25 cellular contexts compared by ENCODE assay signal in the genomic region with DNA sequence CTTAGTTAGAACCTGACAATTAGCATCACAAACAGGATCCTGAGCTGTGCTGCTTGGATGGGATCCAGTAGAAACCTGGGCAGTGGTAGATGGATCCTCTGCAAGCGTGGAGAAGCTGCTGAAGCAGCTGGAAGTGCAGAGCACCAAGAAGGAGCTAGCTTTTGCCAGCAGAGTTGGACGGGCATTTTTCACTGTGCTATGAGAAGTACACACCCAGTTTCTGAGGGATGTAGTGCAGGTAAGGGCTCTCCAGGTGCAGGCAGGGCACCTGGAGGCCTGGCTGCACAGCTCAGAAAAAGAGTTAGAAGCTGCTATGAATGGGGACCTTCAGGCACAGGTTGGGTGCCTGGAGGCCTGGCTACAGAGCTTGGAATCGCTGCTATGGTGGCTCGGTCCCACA.
"Had no signal": no experiment of that assay in that cellular context is flagged by ENCODE, and none has a peak within 500 bp of the region (broad histone marks: within the 10 kb centered on the region; RNA-seq: fewer than 3 reads in every experiment).

No MANE protein-coding gene starts in this region.

- H3K36me3 Mint-ChIP-seq: immature natural killer cell; naive B cell; natural killer cell; stimulated activated naive B cell treated with anti-CD40 and anti-IgM and Interleukin-4, amounts not matched to agents 10 μg/mL and 1 μg/mL and 100 μg/mL, for 72 hours had no signal

- H3K4me1 Mint-ChIP-seq: immature natural killer cell; mesothelial cell of epicardium; naive B cell; natural killer cell; nephron progenitor cell; neural progenitor cell; stimulated activated naive B cell treated with anti-CD40 and anti-IgM and Interleukin-4, amounts not matched to agents 10 μg/mL and 1 μg/mL and 100 μg/mL, for 72 hours had no signal

- H2AFZ ChIP-seq: neural progenitor cell, parathyroid adenoma had no signal

- H3K79me2 ChIP-seq: parathyroid adenoma had no signal

- H3K9ac ChIP-seq: neural progenitor cell, parathyroid adenoma had no signal

- ATAC-seq: left cardiac atrium; stimulated activated naive B cell treated with anti-CD40 and anti-IgM and Interleukin-4, amounts not matched to agents 10 μg/mL and 1 μg/mL and 100 μg/mL, for 72 hours; stimulated activated naive CD8-positive, alpha-beta T cell treated with anti-CD3 and anti-CD28 coated beads, Interleukin-15, Interleukin-2, amounts not matched to agents 100 U/mL and 50 U/mL, for 24 hours had no signal

- H3K4me2 ChIP-seq: neural progenitor cell had no signal

- H3K4me1 ChIP-seq: neural progenitor cell, parathyroid adenoma, right atrium auricular region, right lobe of liver, suprapubic skin, tibial artery, uterus had no signal

- H3K36me3 ChIP-seq: neural progenitor cell, neutrophil, right atrium auricular region, right lobe of liver, suprapubic skin, thoracic aorta, tibial artery, uterus had no signal

- DNase-seq: hypothalamus; immature natural killer cell; kidney glomerular epithelial cell; left cardiac atrium; natural killer cell; occipital lobe; stimulated activated CD4-positive, alpha-beta T cell treated with anti-CD3 and anti-CD28 coated beads, Interleukin-12 subunit alpha, Interleukin-12 subunit beta, amount 100 ng/mL, for 4 hours; stimulated activated CD4-positive, alpha-beta T cell treated with anti-CD3 and anti-CD28 coated beads, Interleukin-15, amount 100 ng/mL, for 24 hours; stimulated activated CD4-positive, alpha-beta T cell treated with anti-CD3 and anti-CD28 coated beads, Interleukin-4, amount 100 ng/mL, for 1 hour; stimulated activated naive B cell treated with anti-CD40 and anti-IgM and Interleukin-4, amounts not matched to agents 10 μg/mL and 1 μg/mL and 100 μg/mL, for 72 hours; stimulated activated naive CD8-positive, alpha-beta T cell treated with anti-CD3 and anti-CD28 coated beads, Interleukin-15, Interleukin-2, amounts not matched to agents 100 U/mL and 50 U/mL, for 24 hours; tibial artery; uterus had no signal

- H3K27ac Mint-ChIP-seq: immature natural killer cell; mesothelial cell of epicardium; natural killer cell; nephron progenitor cell; neural progenitor cell; stimulated activated naive B cell treated with anti-CD40 and anti-IgM and Interleukin-4, amounts not matched to agents 10 μg/mL and 1 μg/mL and 100 μg/mL, for 72 hours had no signal

- H3K9me3 ChIP-seq: neutrophil, right atrium auricular region, right lobe of liver, suprapubic skin, thoracic aorta, uterus had no signal

- H3K4me3 ChIP-seq: lung, neural progenitor cell, right atrium auricular region, right lobe of liver, skin epidermis, suprapubic skin, thoracic aorta, tibial artery, uterus had no signal

- H3K27me3 ChIP-seq: neural progenitor cell, neutrophil, right atrium auricular region, right lobe of liver, suprapubic skin, tibial artery, uterus had no signal

- H3K27me3 Mint-ChIP-seq: naive B cell; stimulated activated naive B cell treated with anti-CD40 and anti-IgM and Interleukin-4, amounts not matched to agents 10 μg/mL and 1 μg/mL and 100 μg/mL, for 72 hours had no signal

- H3K27ac ChIP-seq: neural progenitor cell, neutrophil, parathyroid adenoma, right atrium auricular region, right lobe of liver, skin epidermis, suprapubic skin, thoracic aorta, tibial artery, uterus had no signal

- H3K4me3 Mint-ChIP-seq: immature natural killer cell; mesothelial cell of epicardium; naive B cell; natural killer cell; nephron progenitor cell; neural progenitor cell; stimulated activated naive B cell treated with anti-CD40 and anti-IgM and Interleukin-4, amounts not matched to agents 10 μg/mL and 1 μg/mL and 100 μg/mL, for 72 hours had no signal
